Comparison of ENCODE assay signal across 8 cellular contexts in the genomic region with DNA sequence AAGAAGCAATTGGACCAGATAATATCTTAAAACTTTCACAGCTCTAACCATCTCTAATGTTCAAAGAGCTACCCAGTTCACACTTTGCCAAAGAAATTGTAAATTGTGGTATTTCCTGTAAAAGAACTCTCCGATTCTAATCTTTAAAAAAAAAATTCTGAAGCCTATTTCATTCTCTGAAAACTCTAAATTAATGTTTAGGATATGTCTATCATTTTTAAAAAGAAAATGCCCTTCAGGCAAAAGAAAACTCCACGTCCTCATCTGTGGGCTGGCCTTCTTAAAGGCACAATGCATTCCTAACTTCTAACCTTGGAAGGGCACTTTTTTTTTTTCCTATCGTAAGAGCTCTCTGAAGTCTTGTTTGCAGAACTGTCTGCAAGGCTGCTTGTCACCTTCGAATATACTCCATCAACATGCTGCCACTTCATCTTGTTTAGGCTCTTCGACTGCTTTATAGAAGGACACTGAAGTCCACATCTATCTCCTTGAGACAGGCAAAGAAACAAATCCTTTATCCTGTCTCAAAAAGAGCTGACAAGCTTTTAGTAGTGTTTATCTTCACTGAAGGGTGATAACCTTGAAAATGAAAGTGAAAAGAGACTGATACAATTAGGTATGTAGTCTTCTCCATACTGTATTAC.
DNase-seq lines count a peak whose midpoint lies in the region; ATAC-seq and TF ChIP-seq lines count a peak whose summit lies in the region.

No MANE protein-coding gene starts in this region.

- H3K36me3 Mint-ChIP-seq in CD8-positive, alpha-beta T cell, result peaks cover 3% of the 10 kb centered on the region

- H3K18ac ChIP-seq in trophoblast cell (ENCODE audit: low read length), result no peak overlapping the region

- peaks cover 67% of the 10 kb centered on the region for H3K4me1 ChIP-seq in CD8-positive, alpha-beta T cell (ENCODE audit: insufficient read depth, low read length)
- H3K4me1 ChIP-seq in KMS-11 (ENCODE audit: low read depth, poor library complexity, severe bottlenecking) (peaks cover 39% of the 10 kb centered on the region), trophoblast cell (ENCODE audit: control insufficient read depth in 1 of 2, insufficient read depth in 2 of 2, low read length in 2 of 2) (peaks cover 7% of the 10 kb centered on the region in 2 experiments), uterus (no peaks in the 10 kb centered on the region)

- H3K4me1 Mint-ChIP-seq in CD8-positive, alpha-beta T cell (ENCODE audit: low read depth), result peaks cover 68% of the 10 kb centered on the region

- CTCF ChIA-PET in CD8-positive, alpha-beta T cell (lab: Charles Lee), result interaction anchor here (0.6 to 9.0 kb wide), 6 partner anchors 26 to 126 kb away, joined by 3 to 87 read pairs (median 6); partner anchors contain the start of gene SLC39A10

- H3K79me1 ChIP-seq in trophoblast cell (ENCODE audit: low read length), result peaks cover 2% of the 10 kb centered on the region

- POLR2A ChIA-PET in CD8-positive, alpha-beta T cell (lab: Charles Lee), result interaction anchor here (0.8 to 9.8 kb wide), 7 partner anchors 10 to 130 kb away, joined by 3 to 120 read pairs (median 5); partner anchors contain the start of gene SLC39A10

- no peak overlapping the region for H3K14ac ChIP-seq in trophoblast cell (ENCODE audit: low read length)

- H3K27me3 ChIP-seq in CD8-positive, alpha-beta T cell (ENCODE audit: insufficient read depth, low read length), result no peaks in the 10 kb centered on the region
- H3K27me3 ChIP-seq in KMS-11 (ENCODE audit: insufficient read depth, low read depth), result no peaks in the 10 kb centered on the region
- no peaks in the 10 kb centered on the region for H3K27me3 ChIP-seq in trophoblast cell (ENCODE audit: insufficient read depth, low read length)
- H3K27me3 ChIP-seq in uterus, result no peaks in the 10 kb centered on the region

- H3K4me2 ChIP-seq in KMS-11 (peak overlapping the region; percentile 53), trophoblast cell (ENCODE audit: low read length) (no peak overlapping the region)

- TF ChIP-seq POLR2A in uterus (IDR thresholded peaks at IDR 0.05), result no peak

- H4K91ac ChIP-seq in trophoblast cell (ENCODE audit: low read depth, low read length), result no peak overlapping the region

- peak overlapping the region; percentile 97 for H3K27ac Mint-ChIP-seq in CD8-positive, alpha-beta T cell

- H3K36me3 ChIP-seq in CD8-positive, alpha-beta T cell (ENCODE audit: insufficient read depth, low read length), result no peaks in the 10 kb centered on the region
- H3K36me3 ChIP-seq in KMS-11 (ENCODE audit: insufficient read depth), result no peaks in the 10 kb centered on the region
- no peaks in the 10 kb centered on the region for H3K36me3 ChIP-seq in trophoblast cell (ENCODE audit: control insufficient read depth in 1 of 2, insufficient read depth in 2 of 2, low read length in 2 of 2)
- H3K36me3 ChIP-seq in uterus, result no peaks in the 10 kb centered on the region

- H3K79me2 ChIP-seq in KMS-11 (ENCODE audit: insufficient read depth, low read depth), result no peaks in the 10 kb centered on the region
- H3K79me2 ChIP-seq in trophoblast cell (ENCODE audit: control insufficient read depth, insufficient read depth, low read length, poor library complexity), result no peaks in the 10 kb centered on the region

- H3K4me3 Mint-ChIP-seq in CD8-positive, alpha-beta T cell, result peak overlapping the region; percentile 79

- H2AK5ac ChIP-seq in trophoblast cell (ENCODE audit: low read length), result no peak overlapping the region

- no peak overlapping the region for H4K8ac ChIP-seq in trophoblast cell (ENCODE audit: low read depth, low read length)

- H3K4ac ChIP-seq in trophoblast cell (ENCODE audit: low read depth, low read length), result no peak overlapping the region

- ATAC-seq in CD8-positive, alpha-beta T cell, result peak; percentile 31
- ATAC-seq in GM21423 (IDR thresholded peaks at IDR 0.05; ENCODE audit: unreplicated experiment), result peak; percentile 30

- peaks cover 6% of the 10 kb centered on the region for H3K9me3 Mint-ChIP-seq in CD8-positive, alpha-beta T cell

- no peaks in the 10 kb centered on the region for H3K9me3 ChIP-seq in CD8-positive, alpha-beta T cell (ENCODE audit: low read length)
- H3K9me3 ChIP-seq in trophoblast cell (ENCODE audit: insufficient read depth, low read depth, low read length), result no peaks in the 10 kb centered on the region
- no peaks in the 10 kb centered on the region for H3K9me3 ChIP-seq in uterus

- no peak overlapping the region for H3K23ac ChIP-seq in trophoblast cell (ENCODE audit: low read length)

- H2AFZ ChIP-seq in KMS-11 (ENCODE audit: low read depth) (peak overlapping the region; percentile 52), trophoblast cell (ENCODE audit: insufficient read depth, low read length, poor library complexity) (no peak overlapping the region)

- H2BK12ac ChIP-seq in trophoblast cell (ENCODE audit: low read length), result peak overlapping the region; percentile 30

- no peaks in the 10 kb centered on the region for H4K20me1 ChIP-seq in KMS-11 (ENCODE audit: insufficient read depth)

- H2BK5ac ChIP-seq in trophoblast cell (ENCODE audit: low read depth, low read length, poor library complexity), result no peak overlapping the region

- H2BK120ac ChIP-seq in trophoblast cell (ENCODE audit: insufficient read depth, low read length, poor library complexity), result no peak overlapping the region

- H3K9ac ChIP-seq in KMS-11 (peak overlapping the region; percentile 8; the same call in 1 of the 2 replicates), trophoblast cell (ENCODE audit: low read length) (no peak overlapping the region)

- H3K27ac ChIP-seq in CD8-positive, alpha-beta T cell (ENCODE audit: low read depth, low read length), result peak overlapping the region; percentile 52
- H3K27ac ChIP-seq in KMS-11 (no peak overlapping the region), trophoblast cell (ENCODE audit: low read depth, low read length) (no peak overlapping the region), uterus (no peak overlapping the region)

- peak overlapping the region; percentile 53 for H3K4me3 ChIP-seq in CD8-positive, alpha-beta T cell (ENCODE audit: low read depth, low read length)
- no peak overlapping the region for H3K4me3 ChIP-seq in KMS-11 (IDR thresholded peaks at IDR 0.05; ENCODE audit: insufficient read depth, low read depth, low read length)
- no peak overlapping the region for H3K4me3 ChIP-seq in trophoblast cell (ENCODE audit: low read depth, low read length)
- H3K4me3 ChIP-seq in uterus, result no peak overlapping the region

- H4K12ac ChIP-seq in trophoblast cell (ENCODE audit: low read depth, low read length), result no peak overlapping the region

- no peak for TF ChIP-seq CTCF in CD8-positive, alpha-beta T cell (IDR thresholded peaks at IDR 0.05)
- TF ChIP-seq CTCF in KMS-11 (conservative IDR thresholded peaks at IDR 0.05; ENCODE audit: low read depth, low read length) (no peak), uterus (IDR thresholded peaks at IDR 0.05) (no peak)

- H3K27me3 Mint-ChIP-seq in CD8-positive, alpha-beta T cell (ENCODE audit: low read depth), result no peaks in the 10 kb centered on the region

- intact Hi-C loops in CD8-positive, alpha-beta T cell (cut with DNase I, micrococcal nuclease), result loop anchor here (10.0 kb wide), 3 partner anchors 532 to 652 kb away; partner anchors contain the start of genes DNAH7 (in 1 of the 2) and STK17B (in 1 of the 2)
- intact Hi-C loops in uterus (cut with DNase I; ENCODE audit: low total_unique reads), result no loop called here

- no peak for DNase-seq in CD8-positive, alpha-beta T cell
- DNase-seq in astrocyte of the hippocampus (ENCODE audit: low read depth, low spot score), result peak; percentile 27
- no peak for DNase-seq in trophoblast cell
- no peak for DNase-seq in DMS79 (lab: John Stamatoyannopoulos, UW)
- DNase-seq in NCI-H1930 (lab: John Stamatoyannopoulos, UW), result no peak
- DNase-seq in uterus, result no peak

- WGBS in trophoblast cell (ENCODE audit: extremely low coverage, insufficient coverage, insufficient read length), result no CpG with 5 or more reads among the region's 5 CpGs
